In the genomic region with DNA sequence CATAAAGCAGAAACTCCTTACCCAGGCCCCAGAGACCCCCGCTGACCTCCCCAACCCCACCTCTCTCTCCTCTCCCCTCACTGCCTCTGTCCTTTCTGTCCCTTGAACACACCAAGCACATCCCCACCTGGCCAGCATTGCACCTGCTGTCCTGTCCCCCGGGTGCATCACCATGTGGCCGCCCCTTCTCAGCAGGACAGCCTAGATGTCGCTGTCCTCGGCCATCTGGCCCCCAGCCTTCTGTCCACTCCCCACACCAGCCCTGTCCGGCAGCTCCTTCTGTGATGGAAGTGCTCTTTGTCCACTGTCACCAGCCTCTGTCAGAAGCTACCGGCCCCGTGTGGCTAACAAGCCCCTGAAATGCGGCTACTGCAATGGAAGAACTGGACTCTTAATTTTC, we compare ENCODE assay signal across 24 cellular contexts. TPM values are rescaled to one million over a fixed set of nuclear protein-coding genes. Genes with fewer than 3 reads are reported as not detected.
DNase-seq lines count a peak whose midpoint lies in the region; ATAC-seq and TF ChIP-seq lines count a peak whose summit lies in the region.
"Had no signal": no experiment of that assay in that cellular context is flagged by ENCODE, and none has a peak within 500 bp of the region (broad histone marks: within the 10 kb centered on the region; RNA-seq: fewer than 3 reads in every experiment).

No MANE protein-coding gene starts in this region.

- H2AFZ ChIP-seq in mammary epithelial cell (ENCODE audit: low read depth, low read length) = no peak overlapping the region
- H2AFZ ChIP-seq: GM23248 had no signal

- H4K20me1 ChIP-seq in mammary epithelial cell (ENCODE audit: insufficient read depth, low read length) = no peaks in the 10 kb centered on the region

- no peaks in the 10 kb centered on the region for H3K9me3 Mint-ChIP-seq in MCF 10A (ENCODE audit: unreplicated experiment)
- H3K9me3 Mint-ChIP-seq in activated T-helper 17 cell treated with anti-CD3 and anti-CD28 coated beads, Interleukin-2, amount 50 U/mL, for 72 hours = no peaks in the 10 kb centered on the region
- H3K9me3 Mint-ChIP-seq in stimulated activated naive B cell treated with anti-CD40 and anti-IgM and Interleukin-4, amounts not matched to agents 10 μg/mL and 1 μg/mL and 100 μg/mL, for 72 hours = no peaks in the 10 kb centered on the region
- H3K9me3 Mint-ChIP-seq: activated naive CD8-positive, alpha-beta T cell treated with anti-CD3 and anti-CD28 coated beads, Interleukin-2, amount 10 ng/mL, durations not matched to agents 7 days and 5 days had no signal

- dilution Hi-C loops in mammary epithelial cell (cut with HindIII; ENCODE audit: low sequenced_read_pairs) = no loop called here

- no peak overlapping the region for H4K8ac ChIP-seq in mesendoderm (ENCODE audit: low read depth, low read length)

- POLR2A ChIA-PET in MCF 10A (lab: Yijun Ruan, JAX) = interaction anchor here (1.1 kb wide), 1 partner anchor 27 kb away, joined by 4 read pairs; no protein-coding TSS in a partner anchor

- H3K4me2 ChIP-seq in mammary epithelial cell (ENCODE audit: insufficient read depth, low read depth, low read length) (no peak overlapping the region), mesendoderm (ENCODE audit: low read length) (no peak overlapping the region)

- WGBS in mammary epithelial cell (ENCODE audit: low coverage, missing lambda C conversion rate) = 96% methylated on average over 8 of the region's 9 CpGs
- no CpG with 5 or more reads among the region's 9 CpGs for WGBS in mesendoderm (ENCODE audit: extremely low coverage, insufficient coverage, low lambda C conversion rate)

- H3K27ac Mint-ChIP-seq in MCF 10A (ENCODE audit: low read depth, unreplicated experiment) = peak overlapping the region; percentile 92
- peak overlapping the region; percentile 26 for H3K27ac Mint-ChIP-seq in activated T-helper 17 cell treated with anti-CD3 and anti-CD28 coated beads, Interleukin-2, amount 50 U/mL, for 72 hours
- H3K27ac Mint-ChIP-seq in stimulated activated naive B cell treated with anti-CD40 and anti-IgM and Interleukin-4, amounts not matched to agents 10 μg/mL and 1 μg/mL and 100 μg/mL, for 72 hours = peak overlapping the region; percentile 71
- H3K27ac Mint-ChIP-seq: activated naive CD8-positive, alpha-beta T cell treated with anti-CD3 and anti-CD28 coated beads, Interleukin-2, amount 10 ng/mL, durations not matched to agents 7 days and 5 days had no signal

- no peaks in the 10 kb centered on the region for H3K27me3 Mint-ChIP-seq in MCF 10A (ENCODE audit: insufficient read depth, unreplicated experiment)
- no peaks in the 10 kb centered on the region for H3K27me3 Mint-ChIP-seq in activated T-helper 17 cell treated with anti-CD3 and anti-CD28 coated beads, Interleukin-2, amount 50 U/mL, for 72 hours
- no peaks in the 10 kb centered on the region for H3K27me3 Mint-ChIP-seq in stimulated activated naive B cell treated with anti-CD40 and anti-IgM and Interleukin-4, amounts not matched to agents 10 μg/mL and 1 μg/mL and 100 μg/mL, for 72 hours
- H3K27me3 Mint-ChIP-seq: activated naive CD8-positive, alpha-beta T cell treated with anti-CD3 and anti-CD28 coated beads, Interleukin-2, amount 10 ng/mL, durations not matched to agents 7 days and 5 days had no signal

- H2BK15ac ChIP-seq in mesendoderm (replicated peaks; ENCODE audit: low read depth) = no peak overlapping the region

- H3K27ac ChIP-seq in mammary epithelial cell (ENCODE audit: insufficient read depth, low read depth, low read length) = no peak overlapping the region
- H3K27ac ChIP-seq in mesendoderm (ENCODE audit: low read depth, low read length) = no peak overlapping the region
- H3K27ac ChIP-seq: GM23248, pancreas had no signal

- no peak overlapping the region for H3K9ac ChIP-seq in mammary epithelial cell (ENCODE audit: insufficient read depth, low read length)
- no peak overlapping the region for H3K9ac ChIP-seq in mesendoderm (ENCODE audit: low read length)
- H3K9ac ChIP-seq: GM23248 had no signal

- H4K5ac ChIP-seq in mesendoderm (ENCODE audit: low read length) = no peak overlapping the region

- in situ Hi-C loops in mammary epithelial cell (cut with MboI; ENCODE audit: low sequenced_read_pairs in 2 of 2) = no loop called here

- H2BK120ac ChIP-seq in mesendoderm (ENCODE audit: low read depth, low read length) = peak overlapping the region; percentile 3

- H3K4me1 Mint-ChIP-seq in MCF 10A (ENCODE audit: insufficient read depth, unreplicated experiment) = peaks cover 43% of the 10 kb centered on the region
- H3K4me1 Mint-ChIP-seq in activated T-helper 17 cell treated with anti-CD3 and anti-CD28 coated beads, Interleukin-2, amount 50 U/mL, for 72 hours = no peaks in the 10 kb centered on the region
- peaks cover 23 to 24% of the 10 kb centered on the region in 2 donors for H3K4me1 Mint-ChIP-seq in stimulated activated naive B cell treated with anti-CD40 and anti-IgM and Interleukin-4, amounts not matched to agents 10 μg/mL and 1 μg/mL and 100 μg/mL, for 72 hours
- H3K4me1 Mint-ChIP-seq: activated naive CD8-positive, alpha-beta T cell treated with anti-CD3 and anti-CD28 coated beads, Interleukin-2, amount 10 ng/mL, durations not matched to agents 7 days and 5 days had no signal

- no peaks in the 10 kb centered on the region for H3K9me3 ChIP-seq in mammary epithelial cell (replicated peaks; ENCODE audit: insufficient read depth, low read length)
- H3K9me3 ChIP-seq: pancreas had no signal

- peak overlapping the region; percentile 1 for H3K18ac ChIP-seq in mesendoderm (ENCODE audit: low read length)

- intact Hi-C loops in MCF 10A (cut with micrococcal nuclease) (no loop called here), mammary epithelial cell (cut with micrococcal nuclease) (no loop called here)

- no peak overlapping the region for H3K4me3 Mint-ChIP-seq in MCF 10A (ENCODE audit: unreplicated experiment)
- no peak overlapping the region for H3K4me3 Mint-ChIP-seq in activated T-helper 17 cell treated with anti-CD3 and anti-CD28 coated beads, Interleukin-2, amount 50 U/mL, for 72 hours
- H3K4me3 Mint-ChIP-seq in stimulated activated naive B cell treated with anti-CD40 and anti-IgM and Interleukin-4, amounts not matched to agents 10 μg/mL and 1 μg/mL and 100 μg/mL, for 72 hours = no peak overlapping the region
- H3K4me3 Mint-ChIP-seq: activated naive CD8-positive, alpha-beta T cell treated with anti-CD3 and anti-CD28 coated beads, Interleukin-2, amount 10 ng/mL, durations not matched to agents 7 days and 5 days had no signal

- BruUV-seq in MCF 10A (replicated peaks; lab: Mats Ljungman, UMichigan) = no TSS peak
- no TSS peak for BruUV-seq in mammary epithelial cell (replicated peaks; lab: Mats Ljungman, UMichigan)

- peak overlapping the region; percentile 18 for H3K56ac ChIP-seq in mesendoderm (ENCODE audit: low read length)

- no peak overlapping the region for H2BK5ac ChIP-seq in mesendoderm (ENCODE audit: low read length)

- ATAC-seq in activated T-helper 17 cell treated with anti-CD3 and anti-CD28 coated beads, Interleukin-2, amount 50 U/mL, for 72 hours (replicated peaks) = no peak
- no peak for ATAC-seq in stimulated activated naive B cell treated with anti-CD40 and anti-IgM and Interleukin-4, amounts not matched to agents 10 μg/mL and 1 μg/mL and 100 μg/mL, for 72 hours (replicated peaks)
- no peak for ATAC-seq in GM19467 (IDR thresholded peaks at IDR 0.05; ENCODE audit: unreplicated experiment)
- ATAC-seq in HG02973 (IDR thresholded peaks at IDR 0.05; ENCODE audit: unreplicated experiment) = no peak
- ATAC-seq: foreskin keratinocyte, left ventricle myocardium superior, sciatic nerve had no signal

- no peak overlapping the region for H3K4me3 ChIP-seq in mammary epithelial cell (replicated peaks in 1 of 3; ENCODE audit: insufficient read depth in 1 of 3, low read depth in 2 of 3, low read length in 3 of 3)
- H3K4me3 ChIP-seq in mesendoderm (ENCODE audit: low read length) = no peak overlapping the region
- H3K4me3 ChIP-seq: GM23248, pancreas had no signal

- H3K36me3 ChIP-seq in mammary epithelial cell (ENCODE audit: insufficient read depth, low read length) (no peaks in the 10 kb centered on the region), mesendoderm (ENCODE audit: control insufficient read depth, insufficient read depth, low read length) (no peaks in the 10 kb centered on the region)
- H3K36me3 ChIP-seq: pancreas had no signal

- H3K4ac ChIP-seq in mesendoderm (ENCODE audit: low read depth, low read length) = peak overlapping the region; percentile 58

- H3K79me2 ChIP-seq in mammary epithelial cell (ENCODE audit: insufficient read depth, low read length) (no peaks in the 10 kb centered on the region), mesendoderm (ENCODE audit: control insufficient read depth, insufficient read depth, low read length) (no peaks in the 10 kb centered on the region)

- H3K27me3 ChIP-seq in mammary epithelial cell (ENCODE audit: insufficient read depth, low read length) = no peaks in the 10 kb centered on the region
- H3K27me3 ChIP-seq in mesendoderm (ENCODE audit: insufficient read depth, low read length, poor library complexity) = no peaks in the 10 kb centered on the region
- H3K27me3 ChIP-seq: foreskin keratinocyte, pancreas had no signal

- DNase-seq in MCF 10A (ENCODE audit: unreplicated experiment) (no peak), mammary epithelial cell (no peak), mesendoderm (no peak), NAMALWA (ENCODE audit: low spot score) (no peak)
- DNase-seq in stimulated activated naive B cell treated with anti-CD40 and anti-IgM and Interleukin-4, amounts not matched to agents 10 μg/mL and 1 μg/mL and 100 μg/mL, for 72 hours = no peak
- DNase-seq: activated CD4-positive, alpha-beta T cell treated with anti-CD3 and anti-CD28 coated beads, Interleukin-2, amount 50 U/mL, for 4 hours; activated CD8-positive, alpha-beta memory T cell treated with anti-CD3 and anti-CD28 coated beads, Interleukin-2, amount 50 U/mL, for 4 hours; activated naive CD8-positive, alpha-beta T cell treated with anti-CD3 and anti-CD28 coated beads, Interleukin-2, amount 10 ng/mL, durations not matched to agents 7 days and 5 days; foreskin keratinocyte; GM23248; hippocampal formation; left ventricle myocardium superior; MM.1S; NCI-H1436 treated with DMSO at 0.1 percent for 48 hours; NCI-H748 treated with DMSO at 0.1 percent for 48 hours; stimulated activated CD4-positive, alpha-beta T cell treated with anti-CD3 and anti-CD28 coated beads, Interleukin-15, amount 100 ng/mL, for 24 hours; stimulated activated CD8-positive, alpha-beta memory T cell treated with anti-CD3 and anti-CD28 coated beads, Interleukin-4, amount 100 ng/mL, for 48 hours; T-helper 2 cell had no signal

- TF ChIP-seq CTCF in MCF 10A (IDR thresholded peaks at IDR 0.05; ENCODE audit: unreplicated experiment) (no peak), mammary epithelial cell (conservative IDR thresholded peaks at IDR 0.05 in 1 of 2, IDR thresholded peaks at IDR 0.05 in 1 of 2; ENCODE audit: extremely low read depth in 1 of 2, insufficient read depth in 1 of 2, low read depth in 1 of 2, low read length in 2 of 2) (no peak)

- no peaks in the 10 kb centered on the region for H3K36me3 Mint-ChIP-seq in MCF 10A (ENCODE audit: insufficient read depth, unreplicated experiment)
- no peaks in the 10 kb centered on the region for H3K36me3 Mint-ChIP-seq in activated T-helper 17 cell treated with anti-CD3 and anti-CD28 coated beads, Interleukin-2, amount 50 U/mL, for 72 hours (ENCODE audit: low read depth)
- H3K36me3 Mint-ChIP-seq in stimulated activated naive B cell treated with anti-CD40 and anti-IgM and Interleukin-4, amounts not matched to agents 10 μg/mL and 1 μg/mL and 100 μg/mL, for 72 hours = no peaks in the 10 kb centered on the region
- H3K36me3 Mint-ChIP-seq: activated naive CD8-positive, alpha-beta T cell treated with anti-CD3 and anti-CD28 coated beads, Interleukin-2, amount 10 ng/mL, durations not matched to agents 7 days and 5 days had no signal

- CTCF ChIA-PET in MCF 10A (lab: Yijun Ruan, JAX) (no interaction called here), mammary epithelial cell (lab: Charles Lee; ENCODE audit: low non-redundant PET) (no interaction called here)

- no peak overlapping the region for H3K23ac ChIP-seq in mesendoderm (ENCODE audit: low read length)

- no peaks in the 10 kb centered on the region for H3K79me1 ChIP-seq in mesendoderm (ENCODE audit: low read length)

- H3K4me1 ChIP-seq in mammary epithelial cell (ENCODE audit: insufficient read depth, low read length) = peaks cover 47% of the 10 kb centered on the region
- peaks cover 15% of the 10 kb centered on the region for H3K4me1 ChIP-seq in mesendoderm (ENCODE audit: control insufficient read depth, low read depth, low read length)

- H2AK5ac ChIP-seq in mesendoderm (ENCODE audit: low read length) = no peak overlapping the region

RNA-seq across cellular contexts. Expression of a gene that starts 12.3 kb away (rescaled TPM):
- total RNA-seq in MCF 10A (2022) (214 and 230 TPM in 2 replicates), mammary epithelial cell (100 to 1,000 TPM; 168 to 352 TPM)
- polyA plus RNA-seq in mammary epithelial cell = 171 TPM
- 766 TPM for polyA minus RNA-seq in mammary epithelial cell
- 100 to 1,000 TPM; 204 to 207 TPM for total RNA-seq in activated T-helper 17 cell treated with anti-CD3 and anti-CD28 coated beads, Interleukin-2, amount 50 U/mL, for 72 hours
- polyA plus RNA-seq in mesendoderm (2013, experiment 1 of 2) = 95.9 TPM
- 94.7 TPM for polyA plus RNA-seq in mesendoderm (2013, experiment 2 of 2)

RNA-seq across cellular contexts. Expression of a gene that starts 58.0 kb away (rescaled TPM):
- total RNA-seq in MCF 10A (2022) (not detected in 2 replicates), mammary epithelial cell (not detected)
- polyA plus RNA-seq in mammary epithelial cell = not detected
- polyA minus RNA-seq in mammary epithelial cell = not detected
- total RNA-seq in activated T-helper 17 cell treated with anti-CD3 and anti-CD28 coated beads, Interleukin-2, amount 50 U/mL, for 72 hours = not detected
- 0.95 TPM for polyA plus RNA-seq in mesendoderm (2013, experiment 1 of 2)
- polyA plus RNA-seq in mesendoderm (2013, experiment 2 of 2) = 0.81 TPM
- total RNA-seq: activated naive CD8-positive, alpha-beta T cell treated with anti-CD3 and anti-CD28 coated beads, Interleukin-2, amount 10 ng/mL, durations not matched to agents 7 days and 5 days; cerebellum; foreskin keratinocyte; GM23248; left ventricle myocardium superior; sciatic nerve had no signal
- polyA plus RNA-seq: foreskin keratinocyte, GM23248, pancreas had no signal

Comparison
In these comparisons a context has a peak if more than half of its experiments do, and no peak if none do; other contexts are left out.
1. H3K27ac Mint-ChIP-seq: peak in every context shown above with its lines; median percentile 92 in MCF 10A; 71 in stimulated activated naive B cell treated with anti-CD40 and anti-IgM and Interleukin-4, amounts not matched to agents 10 μg/mL and 1 μg/mL and 100 μg/mL, for 72 hours; 26 in activated T-helper 17 cell treated with anti-CD3 and anti-CD28 coated beads, Interleukin-2, amount 50 U/mL, for 72 hours.